ENCODE assay signal across 17 cellular contexts in genomic region chr14:65813760-65814387, GRCh38.
DNase-seq lines count a peak whose midpoint lies in the region; ATAC-seq and TF ChIP-seq lines count a peak whose summit lies in the region.
"Had no signal": no experiment of that assay in that cellular context is flagged by ENCODE, and none has a peak within 500 bp of the region (broad histone marks: within the 10 kb centered on the region; RNA-seq: fewer than 3 reads in every experiment).

No MANE protein-coding gene starts in this region.

- WGBS in trophoblast cell (ENCODE audit: extremely low coverage, insufficient coverage, insufficient read length), result no CpG with 5 or more reads among the region's 3 CpGs

- no peak overlapping the region for H4K8ac ChIP-seq in trophoblast cell (ENCODE audit: low read depth, low read length)

- H3K4me3 ChIP-seq in Loucy (ENCODE audit: low read length, poor library complexity, severe bottlenecking) (no peak overlapping the region), trophoblast cell (ENCODE audit: low read depth, low read length) (no peak overlapping the region), left lung (no peak overlapping the region)
- H3K4me3 ChIP-seq: PC-9 had no signal

- H3K23ac ChIP-seq in trophoblast cell (ENCODE audit: low read length), result no peak overlapping the region

- H3K27me3 ChIP-seq in Loucy (ENCODE audit: insufficient read depth, low read length, poor library complexity, severe bottlenecking) (no peaks in the 10 kb centered on the region), trophoblast cell (ENCODE audit: insufficient read depth, low read length) (no peaks in the 10 kb centered on the region), left lung (no peaks in the 10 kb centered on the region)

- TF ChIP-seq CTCF in Loucy (conservative IDR thresholded peaks at IDR 0.05; ENCODE audit: low read length) (peak; percentile 41), left lung (IDR thresholded peaks at IDR 0.05) (no peak), GM13977 (IDR thresholded peaks at IDR 0.05; ENCODE audit: extremely low read depth, insufficient read depth, missing control alignments) (no peak)

- no peak overlapping the region for H2BK5ac ChIP-seq in trophoblast cell (ENCODE audit: low read depth, low read length, poor library complexity)

- intact Hi-C loops in left lung (cut with DNase I), result no loop called here

- H3K4me1 ChIP-seq in Loucy (ENCODE audit: insufficient read depth, low read length, poor library complexity, severe bottlenecking) (no peaks in the 10 kb centered on the region), trophoblast cell (ENCODE audit: control insufficient read depth in 1 of 2, insufficient read depth in 2 of 2, low read length in 2 of 2) (peaks cover 6 to 15% of the 10 kb centered on the region in 2 experiments), left lung (no peaks in the 10 kb centered on the region)

- H3K18ac ChIP-seq in trophoblast cell (ENCODE audit: low read length), result no peak overlapping the region

- no peak for ATAC-seq in left lung

- H3F3A ChIP-seq in Loucy (ENCODE audit: low read depth), result no peaks in the 10 kb centered on the region

- DNase-seq in ELF-1 (ENCODE audit: low read depth, low spot score) (peak; percentile 78), iPS DF 19.7 (ENCODE audit: low read depth, low spot score) (peak; percentile 76), trophoblast cell (no peak), left lung (no peak), GM13977 (ENCODE audit: low spot score) (no peak)
- DNase-seq in activated CD8-positive, alpha-beta memory T cell treated with anti-CD3 and anti-CD28 coated beads, Interleukin-2, amount 50 U/mL, for 48 hours, result no peak
- DNase-seq: AML-193; CD4-positive, alpha-beta T cell; GOT3; HFFc6; Karpas-422; NCI-H2029; NCI-H345; NCI-H526 treated with DMSO at 0.1 percent for 48 hours; NK-92 treated with Interleukin-12 subunit alpha and Interleukin-12 subunit beta, amount 100 ng/mL, for 24 hours; PC-9 had no signal

- no peaks in the 10 kb centered on the region for H4K20me1 ChIP-seq in Loucy (ENCODE audit: insufficient read depth, low read length, poor library complexity, severe bottlenecking)

- no peak overlapping the region for H2AK5ac ChIP-seq in trophoblast cell (ENCODE audit: low read length)

- no peak overlapping the region for H4K91ac ChIP-seq in trophoblast cell (ENCODE audit: low read depth, low read length)

- no peak overlapping the region for H2BK120ac ChIP-seq in trophoblast cell (ENCODE audit: insufficient read depth, low read length, poor library complexity)

- H3K4me2 ChIP-seq in Loucy (ENCODE audit: low read depth, low read length, poor library complexity, severe bottlenecking) (no peak overlapping the region), trophoblast cell (ENCODE audit: low read length) (no peak overlapping the region)
- H3K4me2 ChIP-seq: PC-9 had no signal

- H3K79me2 ChIP-seq in Loucy (ENCODE audit: insufficient read depth, low read length), result no peaks in the 10 kb centered on the region
- no peaks in the 10 kb centered on the region for H3K79me2 ChIP-seq in trophoblast cell (ENCODE audit: control insufficient read depth, insufficient read depth, low read length, poor library complexity)

- H2BK12ac ChIP-seq in trophoblast cell (ENCODE audit: low read length), result no peak overlapping the region

- H3K9ac ChIP-seq in Loucy (ENCODE audit: low read depth, low read length, poor library complexity, severe bottlenecking) (no peak overlapping the region), trophoblast cell (ENCODE audit: low read length) (no peak overlapping the region)

- peaks cover 12% of the 10 kb centered on the region for H3K79me1 ChIP-seq in trophoblast cell (ENCODE audit: low read length)

- peaks cover 7% of the 10 kb centered on the region; the same call in 1 of the 2 replicates for H3K9me3 ChIP-seq in Loucy (ENCODE audit: insufficient read depth, low read depth, low read length)
- H3K9me3 ChIP-seq in trophoblast cell (ENCODE audit: insufficient read depth, low read depth, low read length), result peaks cover 12% of the 10 kb centered on the region
- peaks cover 0 to 6% of the 10 kb centered on the region in 2 donors for H3K9me3 ChIP-seq in left lung

- no peak overlapping the region for H3K14ac ChIP-seq in trophoblast cell (ENCODE audit: low read length)

- H4K12ac ChIP-seq in trophoblast cell (ENCODE audit: low read depth, low read length), result no peak overlapping the region

- no peak overlapping the region for H2AFZ ChIP-seq in Loucy (ENCODE audit: low read length)
- H2AFZ ChIP-seq in trophoblast cell (ENCODE audit: insufficient read depth, low read length, poor library complexity), result no peak overlapping the region
- H2AFZ ChIP-seq: PC-9 had no signal

- no peaks in the 10 kb centered on the region for H3K9me2 ChIP-seq in Loucy (replicated peaks; ENCODE audit: low read depth, low read length)

- H3K4ac ChIP-seq in trophoblast cell (ENCODE audit: low read depth, low read length), result no peak overlapping the region

- H3K27ac ChIP-seq in trophoblast cell (ENCODE audit: low read depth, low read length) (peak overlapping the region; percentile 8), left lung (no peak overlapping the region)
- H3K27ac ChIP-seq: PC-9 had no signal

- in situ Hi-C loops in GM13977 (cut with MboI; ENCODE audit: low pct_unique_long_range_greater_than_20kb, low sequenced_read_pairs, unreplicated experiment), result no loop called here

- no peaks in the 10 kb centered on the region for H3K36me3 ChIP-seq in Loucy (ENCODE audit: insufficient read depth, low read length)
- no peaks in the 10 kb centered on the region for H3K36me3 ChIP-seq in trophoblast cell (ENCODE audit: control insufficient read depth in 1 of 2, insufficient read depth in 2 of 2, low read length in 2 of 2)
- H3K36me3 ChIP-seq in left lung, result no peaks in the 10 kb centered on the region

Comparison
In these comparisons a context has a peak if more than half of its experiments do, and no peak if none do; other contexts are left out.
1. DNase-seq: peak in ELF-1 (single experiment) and iPS DF 19.7 (single experiment); none in trophoblast cell (0 of 2), left lung (0 of 2), activated CD8-positive, alpha-beta memory T cell treated with anti-CD3 and anti-CD28 coated beads, Interleukin-2, amount 50 U/mL, for 48 hours (single experiment) and GM13977 (single experiment).